In the genomic region with DNA sequence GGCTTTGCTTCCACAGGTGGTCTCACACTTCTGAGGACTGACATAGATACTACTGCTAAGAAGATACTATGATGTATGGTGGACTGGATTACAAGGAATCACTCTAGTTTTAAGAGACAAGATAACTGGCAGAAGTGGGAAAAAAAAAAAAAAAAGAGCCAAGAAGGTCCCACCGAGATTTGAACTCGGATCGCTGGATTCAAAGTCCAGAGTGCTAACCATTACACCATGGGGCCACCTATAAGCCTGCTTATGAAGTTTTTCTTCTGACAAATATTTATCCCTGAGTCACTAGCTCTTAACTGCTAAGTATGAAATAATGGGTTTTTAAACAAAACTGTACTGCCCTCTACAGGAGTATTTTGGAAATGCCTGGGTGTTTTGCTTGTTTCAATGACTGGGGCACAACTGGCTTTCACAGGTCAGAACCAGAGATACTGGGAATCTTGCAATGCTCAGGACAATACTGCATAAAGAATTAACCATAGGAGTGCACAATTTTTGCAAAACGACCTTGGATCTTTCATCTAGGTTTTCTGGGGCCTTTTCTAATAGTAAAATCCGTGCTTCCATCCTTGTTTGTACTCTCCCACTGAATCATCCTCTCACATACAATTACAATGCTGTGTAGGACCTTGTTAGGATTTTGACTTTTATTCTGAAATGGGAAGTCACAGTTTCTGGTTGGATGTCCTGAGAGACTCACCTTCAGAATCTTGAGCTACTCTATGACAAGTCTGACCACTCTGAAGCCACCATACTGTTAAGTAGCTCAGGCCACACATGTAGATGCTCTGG, we compare ENCODE assay signal across 1 cellular context.
TF ChIP-seq lines count a peak whose summit lies in the region.

No MANE protein-coding gene starts in this region.

TF ChIP-seq in GM12878, 131 proteins besides CTCF, POLR2A, EP300 and RAD21 (continued from another document and continues in another):
- TF ChIP-seq HSF1 (IDR thresholded peaks at IDR 0.05; ENCODE audit: low read depth, low read length) = 0 out of 2 replicates have a peak, but pooled peaks have one; percentile 44
- no peak for TF ChIP-seq REST (IDR thresholded peaks at IDR 0.05; ENCODE audit: low read depth, low read length)
- TF ChIP-seq NFIC (IDR thresholded peaks at IDR 0.05; ENCODE audit: low read depth, low read length) = 0 out of 2 replicates have a peak, but pooled peaks have one; percentile 40
- no peak for TF ChIP-seq ELK1 (IDR thresholded peaks at IDR 0.05; ENCODE audit: low read depth, low read length)
- no peak for TF ChIP-seq NR2C2 (IDR thresholded peaks at IDR 0.05; ENCODE audit: borderline replicate concordance, control insufficient read depth, insufficient read length, low read depth)
- TF ChIP-seq YY1 (IDR thresholded peaks at IDR 0.05; ENCODE audit: low read depth, low read length) = no peak
- TF ChIP-seq SP1 (IDR thresholded peaks at IDR 0.05; ENCODE audit: low read depth, low read length) = no peak
- TF ChIP-seq FOXM1 (IDR thresholded peaks at IDR 0.05; ENCODE audit: low read depth, low read length) = peak; percentile 62; the same call in 1 of the 2 replicates
- TF ChIP-seq E4F1 (IDR thresholded peaks at IDR 0.05; ENCODE audit: borderline replicate concordance, partially characterized antibody) = no peak
- 0 out of 2 replicates have a peak, but pooled peaks have one; percentile 53 for TF ChIP-seq CBX5 (IDR thresholded peaks at IDR 0.05; ENCODE audit: low read depth)
- TF ChIP-seq, protein P1, sequence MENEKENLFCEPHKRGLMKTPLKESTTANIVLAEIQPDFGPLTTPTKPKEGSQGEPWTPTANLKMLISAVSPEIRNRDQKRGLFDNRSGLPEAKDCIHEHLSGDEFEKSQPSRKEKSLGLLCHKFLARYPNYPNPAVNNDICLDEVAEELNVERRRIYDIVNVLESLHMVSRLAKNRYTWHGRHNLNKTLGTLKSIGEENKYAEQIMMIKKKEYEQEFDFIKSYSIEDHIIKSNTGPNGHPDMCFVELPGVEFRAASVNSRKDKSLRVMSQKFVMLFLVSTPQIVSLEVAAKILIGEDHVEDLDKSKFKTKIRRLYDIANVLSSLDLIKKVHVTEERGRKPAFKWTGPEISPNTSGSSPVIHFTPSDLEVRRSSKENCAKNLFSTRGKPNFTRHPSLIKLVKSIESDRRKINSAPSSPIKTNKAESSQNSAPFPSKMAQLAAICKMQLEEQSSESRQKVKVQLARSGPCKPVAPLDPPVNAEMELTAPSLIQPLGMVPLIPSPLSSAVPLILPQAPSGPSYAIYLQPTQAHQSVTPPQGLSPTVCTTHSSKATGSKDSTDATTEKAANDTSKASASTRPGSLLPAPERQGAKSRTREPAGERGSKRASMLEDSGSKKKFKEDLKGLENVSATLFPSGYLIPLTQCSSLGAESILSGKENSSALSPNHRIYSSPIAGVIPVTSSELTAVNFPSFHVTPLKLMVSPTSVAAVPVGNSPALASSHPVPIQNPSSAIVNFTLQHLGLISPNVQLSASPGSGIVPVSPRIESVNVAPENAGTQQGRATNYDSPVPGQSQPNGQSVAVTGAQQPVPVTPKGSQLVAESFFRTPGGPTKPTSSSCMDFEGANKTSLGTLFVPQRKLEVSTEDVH (IDR thresholded peaks at IDR 0.05; ENCODE audit: low read depth, partially characterized antibody) = no peak
- TF ChIP-seq CHD4 (IDR thresholded peaks at IDR 0.05) = no peak
- no peak for TF ChIP-seq POU2F2 (IDR thresholded peaks at IDR 0.05; ENCODE audit: borderline replicate concordance, low read depth, low read length)
- peak; percentile 99 for TF ChIP-seq ZNF24 (IDR thresholded peaks at IDR 0.05)
- TF ChIP-seq RUNX3 (IDR thresholded peaks at IDR 0.05; ENCODE audit: low read length) = peak; percentile 59
- no peak for TF ChIP-seq RBBP5 (conservative IDR thresholded peaks at IDR 0.05)
- TF ChIP-seq PBX3 (IDR thresholded peaks at IDR 0.05; ENCODE audit: insufficient replicate concordance, low read depth, low read length) = no peak
- TF ChIP-seq SUPT20H (IDR thresholded peaks at IDR 0.05; ENCODE audit: borderline replicate concordance, control insufficient read depth, low read depth, low read length) = no peak
- TF ChIP-seq SREBF2 (IDR thresholded peaks at IDR 0.05; ENCODE audit: low read length) = peak; percentile 94
- TF ChIP-seq CREM (IDR thresholded peaks at IDR 0.05; ENCODE audit: low read depth) = no peak
- TF ChIP-seq IKZF2 (IDR thresholded peaks at IDR 0.05) = no peak
- TF ChIP-seq NR2C1 (IDR thresholded peaks at IDR 0.05) = no peak
- no peak for TF ChIP-seq WRNIP1 (IDR thresholded peaks at IDR 0.05; ENCODE audit: borderline replicate concordance, low read depth, low read length)
- peak; percentile 55; the same call in 1 of the 2 replicates for TF ChIP-seq TCF7 (IDR thresholded peaks at IDR 0.05; ENCODE audit: borderline replicate concordance)
- no peak for TF ChIP-seq IKZF1 (conservative IDR thresholded peaks at IDR 0.05)
- TF ChIP-seq, protein P2, sequence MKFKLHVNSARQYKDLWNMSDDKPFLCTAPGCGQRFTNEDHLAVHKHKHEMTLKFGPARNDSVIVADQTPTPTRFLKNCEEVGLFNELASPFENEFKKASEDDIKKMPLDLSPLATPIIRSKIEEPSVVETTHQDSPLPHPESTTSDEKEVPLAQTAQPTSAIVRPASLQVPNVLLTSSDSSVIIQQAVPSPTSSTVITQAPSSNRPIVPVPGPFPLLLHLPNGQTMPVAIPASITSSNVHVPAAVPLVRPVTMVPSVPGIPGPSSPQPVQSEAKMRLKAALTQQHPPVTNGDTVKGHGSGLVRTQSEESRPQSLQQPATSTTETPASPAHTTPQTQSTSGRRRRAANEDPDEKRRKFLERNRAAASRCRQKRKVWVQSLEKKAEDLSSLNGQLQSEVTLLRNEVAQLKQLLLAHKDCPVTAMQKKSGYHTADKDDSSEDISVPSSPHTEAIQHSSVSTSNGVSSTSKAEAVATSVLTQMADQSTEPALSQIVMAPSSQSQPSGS (IDR thresholded peaks at IDR 0.05; ENCODE audit: low read length) = peak; percentile 45
- TF ChIP-seq ZSCAN29 (IDR thresholded peaks at IDR 0.05) = peak; percentile 92
- TF ChIP-seq IRF5 (IDR thresholded peaks at IDR 0.05; ENCODE audit: borderline replicate concordance) = no peak
- 0 out of 2 replicates have a peak, but pooled peaks have one; percentile 16 for TF ChIP-seq MEF2A (IDR thresholded peaks at IDR 0.05; ENCODE audit: insufficient read depth, low read depth, low read length)
- TF ChIP-seq RCOR1 (conservative IDR thresholded peaks at IDR 0.05; ENCODE audit: low read depth, low read length) = 0 out of 2 replicates have a peak, but pooled peaks have one; percentile 13
- TF ChIP-seq ZNF622 (IDR thresholded peaks at IDR 0.05) = no peak
- no peak for TF ChIP-seq RAD51 (IDR thresholded peaks at IDR 0.05)
- TF ChIP-seq PAX8 (IDR thresholded peaks at IDR 0.05) = no peak
- no peak for TF ChIP-seq BMI1 (IDR thresholded peaks at IDR 0.05; ENCODE audit: borderline replicate concordance)
- TF ChIP-seq CEBPZ (IDR thresholded peaks at IDR 0.05; ENCODE audit: low read depth, low read length) = no peak
- TF ChIP-seq GABPA (IDR thresholded peaks at IDR 0.05; ENCODE audit: low read depth) = peak; percentile 56; the same call in 1 of the 2 replicates
- no peak for TF ChIP-seq BCL11A (IDR thresholded peaks at IDR 0.05; ENCODE audit: low read depth, low read length)
